Comparison of ENCODE assay signal across 27 cellular contexts in genomic region chr10:120433176-120433575, GRCh38. TPM values are rescaled to one million over a fixed set of nuclear protein-coding genes. Genes with fewer than 3 reads are reported as not detected.
"Had no signal": no experiment of that assay in that cellular context is flagged by ENCODE, and none has a peak within 500 bp of the region (broad histone marks: within the 10 kb centered on the region; RNA-seq: fewer than 3 reads in every experiment).

No MANE protein-coding gene starts in this region.

- H3K36me3 Mint-ChIP-seq: activated naive CD4-positive, alpha-beta T cell treated with anti-CD3 and anti-CD28 coated beads, Interleukin-2, amount 50 U/mL, for 72 hours; WTC11 had no signal

- H3K4me3 Mint-ChIP-seq: activated CD8-positive, alpha-beta T cell treated with anti-CD3 and anti-CD28 coated beads, Interleukin-2, amount 10 ng/mL, durations not matched to agents 7 days and 5 days; activated naive CD8-positive, alpha-beta T cell treated with anti-CD3 and anti-CD28 coated beads, Interleukin-2, amount 50 U/mL, for 24 hours; T-helper 17 cell; WTC11 had no signal

- ATAC-seq: activated CD8-positive, alpha-beta T cell treated with anti-CD3 and anti-CD28 coated beads, Interleukin-2, amount 10 ng/mL, durations not matched to agents 7 days and 5 days; activated naive CD4-positive, alpha-beta T cell treated with anti-CD3 and anti-CD28 coated beads, Interleukin-2, amount 50 U/mL, for 72 hours; activated naive CD8-positive, alpha-beta T cell treated with anti-CD3 and anti-CD28 coated beads, Interleukin-2, amount 50 U/mL, for 24 hours; body of pancreas; T-helper 17 cell; WTC11 had no signal

- DNase-seq: activated CD4-positive, alpha-beta T cell treated with anti-CD3 and anti-CD28 coated beads for 48 hours; activated CD4-positive, alpha-beta T cell treated with anti-CD3 and anti-CD28 coated beads, Interleukin-2, amount 50 U/mL, for 4 hours; activated CD4-positive, CD25-positive, alpha-beta regulatory T cell treated with anti-CD3 and anti-CD28 coated beads, Interleukin-2, amount 50 U/mL, for 72 hours; activated CD8-positive, alpha-beta memory T cell treated with anti-CD3 and anti-CD28 coated beads, Interleukin-2, amount 50 U/mL, for 48 hours; activated CD8-positive, alpha-beta T cell treated with anti-CD3 and anti-CD28 coated beads, Interleukin-2, amount 10 ng/mL, durations not matched to agents 7 days and 5 days; activated effector memory CD4-positive, alpha-beta T cell treated with anti-CD3 and anti-CD28 coated beads, Interleukin-2, amount 50 U/mL, for 16 hours; activated naive CD4-positive, alpha-beta T cell treated with Interleukin-2 at 50 U/mL for 16 hours; activated naive CD8-positive, alpha-beta T cell treated with anti-CD3 and anti-CD28 coated beads, Interleukin-2, amount 50 U/mL, for 24 hours; activated T-cell treated with anti-CD3 and anti-CD28 coated beads, Interleukin-2, amount 50 U/mL, for 1 hour; amniotic stem cell; body of pancreas; central memory CD4-positive, alpha-beta T cell; MG63; MV-4-11; NCI-H1105; NCI-H1436; NCI-H1930; NCI-H345; NCI-H510A; NCI-H748 treated with DMSO at 0.1 percent for 48 hours; SIG-M5; T-helper 17 cell; T-helper 9 cell had no signal

- H3K27ac Mint-ChIP-seq: activated CD8-positive, alpha-beta T cell treated with anti-CD3 and anti-CD28 coated beads, Interleukin-2, amount 10 ng/mL, durations not matched to agents 7 days and 5 days; activated naive CD4-positive, alpha-beta T cell treated with anti-CD3 and anti-CD28 coated beads, Interleukin-2, amount 50 U/mL, for 72 hours; activated naive CD8-positive, alpha-beta T cell treated with anti-CD3 and anti-CD28 coated beads, Interleukin-2, amount 50 U/mL, for 24 hours; T-helper 17 cell; WTC11 had no signal

RNA-seq across cellular contexts. Expression of gene PLPP4, which starts 23.9 kb away (rescaled TPM):
- total RNA-seq: activated CD8-positive, alpha-beta T cell treated with anti-CD3 and anti-CD28 coated beads, Interleukin-2, amount 10 ng/mL, durations not matched to agents 7 days and 5 days; activated naive CD4-positive, alpha-beta T cell treated with anti-CD3 and anti-CD28 coated beads, Interleukin-2, amount 50 U/mL, for 72 hours; ascending aorta; OCI-LY7; T-helper 17 cell had no signal
